1 cellular context compared by ENCODE assay signal in the genomic region with DNA sequence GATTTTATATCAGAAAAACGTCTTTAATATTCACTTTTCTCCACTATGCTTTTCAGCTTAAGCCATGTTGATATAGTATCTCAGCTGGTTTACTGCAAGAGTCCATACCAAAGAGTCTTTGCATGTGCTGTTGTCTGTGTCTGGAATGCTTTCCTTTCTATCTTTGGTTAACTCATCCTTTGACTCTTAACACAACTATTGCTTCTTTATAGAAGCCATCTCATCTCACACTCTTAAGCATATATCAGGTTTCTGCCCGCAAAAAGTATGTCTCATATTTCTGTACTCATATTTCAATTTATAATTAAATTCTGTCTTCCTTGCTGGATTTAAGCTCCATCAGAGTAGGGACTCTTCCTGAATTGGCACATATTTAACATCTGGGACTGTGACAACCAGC.
TF ChIP-seq lines count a peak whose summit lies in the region.

No MANE protein-coding gene starts in this region.

TF ChIP-seq in SK-N-SH, 30 proteins besides CTCF, POLR2A, EP300 and RAD21 (continued from another document):
- TF ChIP-seq RXRA (IDR thresholded peaks at IDR 0.05; ENCODE audit: borderline replicate concordance, low read depth): peak; percentile 8; the same call in 1 of the 2 replicates
- no peak for TF ChIP-seq FOXJ3 (CRISPR knock-in tag; IDR thresholded peaks at IDR 0.05)
- no peak for TF ChIP-seq CHD2 (IDR thresholded peaks at IDR 0.05; ENCODE audit: low read length, partially characterized antibody)
- TF ChIP-seq, protein P1, sequence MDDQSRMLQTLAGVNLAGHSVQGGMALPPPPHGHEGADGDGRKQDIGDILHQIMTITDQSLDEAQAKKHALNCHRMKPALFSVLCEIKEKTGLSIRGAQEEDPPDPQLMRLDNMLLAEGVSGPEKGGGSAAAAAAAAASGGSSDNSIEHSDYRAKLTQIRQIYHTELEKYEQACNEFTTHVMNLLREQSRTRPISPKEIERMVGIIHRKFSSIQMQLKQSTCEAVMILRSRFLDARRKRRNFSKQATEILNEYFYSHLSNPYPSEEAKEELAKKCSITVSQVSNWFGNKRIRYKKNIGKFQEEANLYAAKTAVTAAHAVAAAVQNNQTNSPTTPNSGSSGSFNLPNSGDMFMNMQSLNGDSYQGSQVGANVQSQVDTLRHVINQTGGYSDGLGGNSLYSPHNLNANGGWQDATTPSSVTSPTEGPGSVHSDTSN (IDR thresholded peaks at IDR 0.05): peak; percentile 82
- TF ChIP-seq, protein P2, sequence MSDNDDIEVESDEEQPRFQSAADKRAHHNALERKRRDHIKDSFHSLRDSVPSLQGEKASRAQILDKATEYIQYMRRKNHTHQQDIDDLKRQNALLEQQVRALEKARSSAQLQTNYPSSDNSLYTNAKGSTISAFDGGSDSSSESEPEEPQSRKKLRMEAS (IDR thresholded peaks at IDR 0.05; ENCODE audit: low read depth): peak; percentile 71
- no peak for TF ChIP-seq SMC3 (IDR thresholded peaks at IDR 0.05; ENCODE audit: low read depth, low read length)
- peak; percentile 86 for TF ChIP-seq TCF12 (IDR thresholded peaks at IDR 0.05)
- 0 out of 2 replicates have a peak, but pooled peaks have one; percentile 19 for TF ChIP-seq TAF1 (IDR thresholded peaks at IDR 0.05; ENCODE audit: borderline replicate concordance, low read depth, low read length)
- TF ChIP-seq RCOR1 (IDR thresholded peaks at IDR 0.05; ENCODE audit: low read length): no peak
- TF ChIP-seq, protein P3, sequence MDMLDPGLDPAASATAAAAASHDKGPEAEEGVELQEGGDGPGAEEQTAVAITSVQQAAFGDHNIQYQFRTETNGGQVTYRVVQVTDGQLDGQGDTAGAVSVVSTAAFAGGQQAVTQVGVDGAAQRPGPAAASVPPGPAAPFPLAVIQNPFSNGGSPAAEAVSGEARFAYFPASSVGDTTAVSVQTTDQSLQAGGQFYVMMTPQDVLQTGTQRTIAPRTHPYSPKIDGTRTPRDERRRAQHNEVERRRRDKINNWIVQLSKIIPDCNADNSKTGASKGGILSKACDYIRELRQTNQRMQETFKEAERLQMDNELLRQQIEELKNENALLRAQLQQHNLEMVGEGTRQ (IDR thresholded peaks at IDR 0.05; ENCODE audit: borderline replicate concordance, low read depth, low read length): no peak
- TF ChIP-seq REST (IDR thresholded peaks at IDR 0.05; ENCODE audit: low read depth, low read length): no peak
- no peak for TF ChIP-seq GABPA (IDR thresholded peaks at IDR 0.05; ENCODE audit: low read depth)
- TF ChIP-seq RFX5 (IDR thresholded peaks at IDR 0.05; ENCODE audit: low read length): no peak
- no peak for TF ChIP-seq MXI1 (IDR thresholded peaks at IDR 0.05; ENCODE audit: low read depth, low read length)
- TF ChIP-seq EZH2phosphoT487 (IDR thresholded peaks at IDR 0.05; ENCODE audit: borderline replicate concordance, low read depth): no peak
- no peak for TF ChIP-seq SIN3A (IDR thresholded peaks at IDR 0.05; ENCODE audit: borderline replicate concordance, low read depth, low read length)
